8 cellular contexts compared by ENCODE assay signal in genomic region chr16:25014500-25015147, GRCh38. TPM values are rescaled to one million over a fixed set of nuclear protein-coding genes. Genes with fewer than 3 reads are reported as not detected.
DNase-seq lines count a peak whose midpoint lies in the region; ATAC-seq, FAIRE-seq and TF ChIP-seq lines count a peak whose summit lies in the region.

No MANE protein-coding gene starts in this region.

- TF ChIP-seq CTCF in astrocyte (IDR thresholded peaks at IDR 0.05; ENCODE audit: insufficient read depth, low read depth, low read length), result no peak

- H3K23ac ChIP-seq in trophoblast cell (ENCODE audit: low read length), result no peak overlapping the region

- H3K9me3 ChIP-seq in BLaER1, result no peaks in the 10 kb centered on the region
- H3K9me3 ChIP-seq in astrocyte (ENCODE audit: insufficient read depth, low read depth, low read length), result no peaks in the 10 kb centered on the region
- H3K9me3 ChIP-seq in right cardiac atrium (ENCODE audit: control insufficient read depth, low read length), result no peaks in the 10 kb centered on the region
- no peaks in the 10 kb centered on the region for H3K9me3 ChIP-seq in trophoblast cell (ENCODE audit: insufficient read depth, low read depth, low read length)

- H2AFZ ChIP-seq in astrocyte (ENCODE audit: low read depth, low read length) (peak overlapping the region; percentile 76), trophoblast cell (ENCODE audit: insufficient read depth, low read length, poor library complexity) (peak overlapping the region; percentile 6)

- peak overlapping the region; percentile 29 for H4K91ac ChIP-seq in trophoblast cell (ENCODE audit: low read depth, low read length)

- intact Hi-C loops in right cardiac atrium (cut with DNase I), result loop anchor here in 1 of 4 donors (10.0 kb wide), 1 partner anchor 50 kb away; no protein-coding TSS in a partner anchor

- no peak overlapping the region for H2BK12ac ChIP-seq in trophoblast cell (ENCODE audit: low read length)

- peak; percentile 4 for ATAC-seq in GM19043 (IDR thresholded peaks at IDR 0.05; ENCODE audit: low read depth, unreplicated experiment)
- peak; percentile 19 for ATAC-seq in HG03442 (IDR thresholded peaks at IDR 0.05; ENCODE audit: unreplicated experiment)
- ATAC-seq in right cardiac atrium, result peak; percentile 48 to 56

- peak overlapping the region; percentile 29 for H4K12ac ChIP-seq in trophoblast cell (ENCODE audit: low read depth, low read length)

- DNase-seq in RKO (ENCODE audit: low spot score), result peak; percentile 61
- peak; percentile 44 for DNase-seq in astrocyte (ENCODE audit: low read depth)
- peak; percentile 55 to 82 (median 80) for DNase-seq in right cardiac atrium
- peak; percentile 50 to 57 for DNase-seq in trophoblast cell
- DNase-seq in stimulated activated naive CD4-positive, alpha-beta T cell treated with Interleukin-2 at 50 U/mL for 16 hours (lab: John Stamatoyannopoulos, UW), result no peak

- H3K36me3 Mint-ChIP-seq in astrocyte (ENCODE audit: low read depth, unreplicated experiment), result peaks cover 8% of the 10 kb centered on the region

- peaks cover 10% of the 10 kb centered on the region for H3K79me1 ChIP-seq in trophoblast cell (ENCODE audit: low read length)

- H2BK5ac ChIP-seq in trophoblast cell (ENCODE audit: low read depth, low read length, poor library complexity), result peak overlapping the region; percentile 43

- H4K8ac ChIP-seq in trophoblast cell (ENCODE audit: low read depth, low read length), result peak overlapping the region; percentile 56

- peaks cover 83% of the 10 kb centered on the region for H3K4me1 ChIP-seq in BLaER1
- H3K4me1 ChIP-seq in astrocyte (ENCODE audit: insufficient read depth, low read length), result peaks cover 27% of the 10 kb centered on the region
- peaks cover 16% of the 10 kb centered on the region for H3K4me1 ChIP-seq in right cardiac atrium (ENCODE audit: control insufficient read depth, insufficient read depth, low read length)
- H3K4me1 ChIP-seq in trophoblast cell (ENCODE audit: control insufficient read depth in 1 of 2, insufficient read depth in 2 of 2, low read length in 2 of 2), result peaks cover 3% of the 10 kb centered on the region in 2 experiments

- peak overlapping the region; percentile 87 for H3K4me2 ChIP-seq in BLaER1
- peak overlapping the region; percentile 93 for H3K4me2 ChIP-seq in astrocyte (ENCODE audit: low read length)
- peak overlapping the region; percentile 86 for H3K4me2 ChIP-seq in trophoblast cell (ENCODE audit: low read length)

- H3K27ac ChIP-seq in BLaER1 (peak overlapping the region; percentile 92), astrocyte (ENCODE audit: low read depth, low read length) (peak overlapping the region; percentile 83), right cardiac atrium (ENCODE audit: low read length) (peak overlapping the region; percentile 87), trophoblast cell (ENCODE audit: low read depth, low read length) (peak overlapping the region; percentile 50)

- H3K4me1 Mint-ChIP-seq in astrocyte (ENCODE audit: low read depth, unreplicated experiment), result peaks cover 22% of the 10 kb centered on the region

- no peaks in the 10 kb centered on the region for H3K27me3 Mint-ChIP-seq in astrocyte (ENCODE audit: low read depth, unreplicated experiment)

- peaks cover 60% of the 10 kb centered on the region for H3K79me2 ChIP-seq in astrocyte (ENCODE audit: insufficient read depth, low read length)
- H3K79me2 ChIP-seq in trophoblast cell (ENCODE audit: control insufficient read depth, insufficient read depth, low read length, poor library complexity), result peaks cover 10% of the 10 kb centered on the region

- H3K27me3 ChIP-seq in BLaER1 (no peaks in the 10 kb centered on the region), astrocyte (ENCODE audit: insufficient read depth, low read length) (no peaks in the 10 kb centered on the region), right cardiac atrium (ENCODE audit: control insufficient read depth, insufficient read depth) (no peaks in the 10 kb centered on the region), trophoblast cell (ENCODE audit: insufficient read depth, low read length) (no peaks in the 10 kb centered on the region)

- H3K36me3 ChIP-seq in BLaER1, result peaks cover 29% of the 10 kb centered on the region
- peaks cover 2% of the 10 kb centered on the region for H3K36me3 ChIP-seq in astrocyte (ENCODE audit: insufficient read depth, low read length)
- H3K36me3 ChIP-seq in trophoblast cell (ENCODE audit: control insufficient read depth in 1 of 2, insufficient read depth in 2 of 2, low read length in 2 of 2), result peaks cover 4 to 5% of the 10 kb centered on the region in 2 experiments

- H3K9ac ChIP-seq in BLaER1, result peak overlapping the region; percentile 94
- peak overlapping the region; percentile 98 for H3K9ac ChIP-seq in astrocyte (ENCODE audit: low read length)
- H3K9ac ChIP-seq in trophoblast cell (ENCODE audit: low read length), result peak overlapping the region; percentile 75

- no peaks in the 10 kb centered on the region for H3K9me3 Mint-ChIP-seq in astrocyte (ENCODE audit: unreplicated experiment)

- H3K27ac Mint-ChIP-seq in astrocyte (ENCODE audit: unreplicated experiment), result peak overlapping the region; percentile 85

- no peak overlapping the region for H2AK5ac ChIP-seq in trophoblast cell (ENCODE audit: low read length)

- H3K4me3 Mint-ChIP-seq in astrocyte (ENCODE audit: unreplicated experiment), result peak overlapping the region; percentile 93

- no peak for FAIRE-seq in astrocyte (lab: Jason Lieb, UNC)

- H3K14ac ChIP-seq in trophoblast cell (ENCODE audit: low read length), result peak overlapping the region; percentile 38

- WGBS in right cardiac atrium, result under 1% methylated on average over 51 of the region's 51 CpGs
- WGBS in trophoblast cell (ENCODE audit: extremely low coverage, insufficient coverage, insufficient read length), result no CpG with 5 or more reads among the region's 51 CpGs

- peaks cover 50% of the 10 kb centered on the region for H4K20me1 ChIP-seq in BLaER1
- H4K20me1 ChIP-seq in astrocyte (ENCODE audit: insufficient read depth, low read length), result peaks cover 51% of the 10 kb centered on the region

- H3K18ac ChIP-seq in trophoblast cell (ENCODE audit: low read length), result peak overlapping the region; percentile 39

- peak overlapping the region; percentile 59 for H2BK120ac ChIP-seq in trophoblast cell (ENCODE audit: insufficient read depth, low read length, poor library complexity)

- H3K4me3 ChIP-seq in BLaER1, result peak overlapping the region; percentile 96
- peak overlapping the region; percentile 82 for H3K4me3 ChIP-seq in astrocyte (ENCODE audit: insufficient read depth, low read depth, low read length)
- H3K4me3 ChIP-seq in right cardiac atrium (ENCODE audit: low read length), result peak overlapping the region; percentile 85
- H3K4me3 ChIP-seq in trophoblast cell (ENCODE audit: low read depth, low read length), result peak overlapping the region; percentile 87

- peak overlapping the region; percentile 53 for H3K4ac ChIP-seq in trophoblast cell (ENCODE audit: low read depth, low read length)

RNA-seq across cellular contexts. Expression of gene ARHGAP17, which starts 0.5 kb away (rescaled TPM):
- total RNA-seq in astrocyte (71.2 and 75.2 TPM in 2 replicates), right cardiac atrium (10 to 100 TPM; 45.4 to 58.2 (median 52.6) TPM)
- polyA plus RNA-seq in right cardiac atrium, result 33.5 TPM
- polyA plus RNA-seq in trophoblast cell (2013), result 56.6 and 59.3 TPM in 2 replicates
